In genomic region chr2:127508621-127509034, GRCh38 we compare ENCODE assay signal across 8 cellular contexts. TPM values are rescaled to one million over a fixed set of nuclear protein-coding genes. Genes with fewer than 3 reads are reported as not detected.
DNase-seq lines count a peak whose midpoint lies in the region; ATAC-seq, FAIRE-seq and TF ChIP-seq lines count a peak whose summit lies in the region.

No MANE protein-coding gene starts in this region.

- H3K9me3 Mint-ChIP-seq in stimulated activated memory B cell treated with anti-CD40 and anti-IgM and Interleukin-4, amounts not matched to agents 10 μg/mL and 1 μg/mL and 100 μg/mL, for 72 hours: no peaks in the 10 kb centered on the region

- no peak overlapping the region for H3K27ac ChIP-seq in GM12878 (ENCODE audit: control insufficient read depth, insufficient read depth)

- no peaks in the 10 kb centered on the region for H3K9me3 ChIP-seq in GM12878 (replicated peaks; ENCODE audit: control insufficient read depth, insufficient read depth, low read length)

- no peaks in the 10 kb centered on the region for H3K27me3 Mint-ChIP-seq in stimulated activated memory B cell treated with anti-CD40 and anti-IgM and Interleukin-4, amounts not matched to agents 10 μg/mL and 1 μg/mL and 100 μg/mL, for 72 hours

- FAIRE-seq in GM12878 (lab: Jason Lieb, UNC): no peak

- peaks cover 42% of the 10 kb centered on the region for H3K4me1 Mint-ChIP-seq in stimulated activated memory B cell treated with anti-CD40 and anti-IgM and Interleukin-4, amounts not matched to agents 10 μg/mL and 1 μg/mL and 100 μg/mL, for 72 hours

- 0 out of 2 replicates have a peak, but pooled peaks cover 2% of the 10 kb centered on the region for H4K20me1 ChIP-seq in GM12878 (ENCODE audit: control insufficient read depth, insufficient read depth)

- H3K9ac ChIP-seq in GM12878 (ENCODE audit: control insufficient read depth, insufficient read depth, low read length): no peak overlapping the region

- H3K4me3 ChIP-seq in AG04449 (ENCODE audit: low read depth, low read length) (no peak overlapping the region), GM12878 (no peak overlapping the region)

- H3K4me1 ChIP-seq in GM12878 (ENCODE audit: control insufficient read depth, insufficient read depth, low read length): no peaks in the 10 kb centered on the region

- 34% methylated on average over 3 of the region's 3 CpGs for WGBS in GM12878 (ENCODE audit: insufficient coverage, insufficient replicate concordance, low lambda C conversion rate, missing lambda C conversion rate)

- H3K79me2 ChIP-seq in GM12878 (ENCODE audit: control insufficient read depth, insufficient read depth, low read length): peaks cover 47% of the 10 kb centered on the region

- peaks cover 40% of the 10 kb centered on the region for H3K36me3 Mint-ChIP-seq in stimulated activated memory B cell treated with anti-CD40 and anti-IgM and Interleukin-4, amounts not matched to agents 10 μg/mL and 1 μg/mL and 100 μg/mL, for 72 hours

- RAD21 ChIA-PET in GM12878 (lab: Charles Lee; ENCODE audit: unreplicated experiment): interaction anchor here (1.4 to 1.5 kb wide), 3 partner anchors 28 to 67 kb away, joined by 3 to 4 read pairs (median 4); no protein-coding TSS in a partner anchor

- peaks cover 12% of the 10 kb centered on the region in 2 experiments for H3K36me3 ChIP-seq in GM12878 (ENCODE audit: control insufficient read depth in 2 of 2, insufficient read depth in 2 of 2, low read length in 1 of 2)

- no TSS peak for BruUV-seq in GM12878 (replicated peaks; lab: Mats Ljungman, UMichigan)

- SMC1A ChIA-PET in GM12878 (lab: Charles Lee; ENCODE audit: uncharacterized antibody, unreplicated experiment): interaction anchor here (0.9 to 2.3 kb wide), 6 partner anchors 10 to 118 kb away, joined by 3 to 9 read pairs (median 4); no protein-coding TSS in a partner anchor

- TF ChIP-seq CTCF in AG04449 (IDR thresholded peaks at IDR 0.05; ENCODE audit: insufficient read depth, low read length, missing control alignments): no peak
- TF ChIP-seq CTCF in GM12878 (IDR thresholded peaks at IDR 0.05 in 2 of 3, conservative IDR thresholded peaks at IDR 0.05 in 1 of 3; ENCODE audit: control insufficient read depth in 2 of 3, extremely low read depth in 1 of 3, insufficient read depth in 1 of 3, low read depth in 3 of 3, low read length in 3 of 3): no peak

- intact Hi-C loops in GM12878 (cut with micrococcal nuclease; ENCODE audit: unreplicated experiment): no loop called here

- in situ Hi-C loops in GM12878 (cut with MboI): no loop called here

- peak; percentile 98 for DNase-seq in AG04449 (ENCODE audit: low read depth, low spot score)
- DNase-seq in NCI-H226: peak; percentile 85
- DNase-seq in GM12878 (ENCODE audit: low read depth, low spot score): no peak
- peak; percentile 86 for DNase-seq in inferior parietal cortex (ENCODE audit: extremely low spot score)
- DNase-seq in stimulated activated CD4-positive, alpha-beta T cell treated with anti-CD3 and anti-CD28 coated beads, Interleukin-12 subunit alpha, Interleukin-12 subunit beta, amount 100 ng/mL, for 4 hours: no peak

- H3K4me2 ChIP-seq in GM12878 (ENCODE audit: control insufficient read depth, insufficient read depth): no peak overlapping the region

- no peak for TF ChIP-seq EP300 in GM12878 (IDR thresholded peaks at IDR 0.05; ENCODE audit: borderline replicate concordance in 1 of 2, control insufficient read depth in 1 of 2, low read depth in 2 of 2, low read length in 2 of 2)

- POLR2A ChIA-PET in AG04449 (lab: Yijun Ruan, JAX) (interaction anchor here (0.6 to 1.0 kb wide), 5 partner anchors 10 to 332 kb away, joined by 3 to 8 read pairs (median 3); partner anchors contain the start of gene IWS1), GM12878 (lab: Charles Lee) (interaction anchor here (0.5 to 1.2 kb wide), 3 partner anchors 9 to 271 kb away, joined by 3 to 5 read pairs (median 4); no protein-coding TSS in a partner anchor)

- CTCF ChIA-PET in AG04449 (lab: Yijun Ruan, JAX): interaction anchor here (0.8 to 3.0 kb wide), 3 partner anchors 30 to 187 kb away, joined by 3 to 14 read pairs (median 5); no protein-coding TSS in a partner anchor
- CTCF ChIA-PET in GM12878 (lab: Yijun Ruan, JAX): interaction anchor here (1.1 to 1.4 kb wide), 2 partner anchors 55 to 58 kb away, joined by 3 read pairs; no protein-coding TSS in a partner anchor

- no peak overlapping the region for H3K4me3 Mint-ChIP-seq in stimulated activated memory B cell treated with anti-CD40 and anti-IgM and Interleukin-4, amounts not matched to agents 10 μg/mL and 1 μg/mL and 100 μg/mL, for 72 hours

- ATAC-seq in GM18909 (IDR thresholded peaks at IDR 0.05; ENCODE audit: poor library complexity, unreplicated experiment) (peak; percentile 56), GM12878 (peak; percentile 83), GM18505 (IDR thresholded peaks at IDR 0.05; ENCODE audit: unreplicated experiment) (no peak)
- ATAC-seq in stimulated activated memory B cell treated with anti-CD40 and anti-IgM and Interleukin-4, amounts not matched to agents 10 μg/mL and 1 μg/mL and 100 μg/mL, for 72 hours: peak; percentile 56

- no peak for TF ChIP-seq RAD21 in GM12878 (IDR thresholded peaks at IDR 0.05; ENCODE audit: insufficient read depth, low read depth, low read length)

- H3K27ac Mint-ChIP-seq in stimulated activated memory B cell treated with anti-CD40 and anti-IgM and Interleukin-4, amounts not matched to agents 10 μg/mL and 1 μg/mL and 100 μg/mL, for 72 hours: no peak overlapping the region

- H3K27me3 ChIP-seq in GM12878 (replicated peaks in 1 of 2; ENCODE audit: control insufficient read depth in 2 of 2, insufficient read depth in 2 of 2, low read length in 1 of 2): no peaks in the 10 kb centered on the region

- no peak for TF ChIP-seq POLR2A in GM12878 (IDR thresholded peaks at IDR 0.05; ENCODE audit: low read depth, low read length)
- no peak for TF ChIP-seq POLR2A in GM18505 (IDR thresholded peaks at IDR 0.05; ENCODE audit: borderline replicate concordance, extremely low read depth, insufficient read depth, insufficient read length)

- H2AFZ ChIP-seq in GM12878 (ENCODE audit: control insufficient read depth, low read depth, low read length): no peak overlapping the region

TF ChIP-seq in GM12878, 131 proteins besides CTCF, POLR2A, EP300 and RAD21 (continues in another document):
- TF ChIP-seq PBX3 (IDR thresholded peaks at IDR 0.05; ENCODE audit: insufficient replicate concordance, low read depth, low read length) (no peak), TARDBP (IDR thresholded peaks at IDR 0.05; ENCODE audit: borderline replicate concordance) (no peak), BRCA1 (IDR thresholded peaks at IDR 0.05; ENCODE audit: low read depth, low read length) (no peak), POLR2AphosphoS2 (IDR thresholded peaks at IDR 0.05; ENCODE audit: low read depth, low read length) (no peak)

RNA-seq across cellular contexts. Expression of gene IWS1, which starts 17.7 kb away (rescaled TPM):
- total RNA-seq in GM12878 (2013; cell fraction: nucleolus; rRNA removed): 86.7 and 89.4 TPM in 2 replicates
- total RNA-seq in GM12878 (2014; rRNA removed) (41.0 and 47.9 TPM in 2 replicates), GM12878 (2014; rRNA removed; fragmentation: Illumina TruSeq; extraction: Trizol) (66.4 and 68.9 TPM in 2 replicates), GM12878 (2021) (43.8 and 45.9 TPM in 2 replicates)
- 20.0 TPM for polyA plus RNA-seq in GM12878 (2011; ENCODE audit: low read depth)
- polyA plus RNA-seq in GM12878 (2011; rRNA removed) (48.6 and 68.4 TPM in 2 replicates), GM12878 (2014; fragmentation: Illumina TruSeq; extraction: Trizol) (62.8 and 80.0 TPM in 2 replicates), GM12878 (2014; fragmentation: Nextera tagmentation; extraction: Ambion mirVana) (10 to 100 TPM; 21.9 to 34.2 TPM), GM12878 (2014; rRNA removed) (36.7 and 37.9 TPM in 2 replicates), GM12878 (2016; fragmentation: Nextera tagmentation; extraction: Ambion mirVana) (10 to 100 TPM; 45.6 to 53.7 TPM)
- polyA plus RNA-seq in GM12878 (2011; cell fraction: cytosol; rRNA removed): 20.2 and 21.2 TPM in 2 replicates
- 23.2 and 30.5 TPM in 2 replicates for polyA plus RNA-seq in GM12878 (2011; cell fraction: nucleus; rRNA removed)
- 33.5 and 36.2 TPM in 2 replicates for polyA plus RNA-seq in GM12878 (2012)
- 21.1 and 32.0 TPM in 2 replicates for polyA minus RNA-seq in GM12878 (2011; rRNA and poly(A)+ RNA removed)
- polyA minus RNA-seq in GM12878 (2011; cell fraction: cytosol; rRNA and poly(A)+ RNA removed): 12.8 and 14.9 TPM in 2 replicates
- 14.6 and 27.6 TPM in 2 replicates for polyA minus RNA-seq in GM12878 (2011; cell fraction: nucleus; rRNA and poly(A)+ RNA removed)

RNA-seq across cellular contexts. Expression of gene MYO7B, which starts 26.9 kb away (rescaled TPM):
- 7.6 and 14.2 TPM in 2 replicates for total RNA-seq in GM12878 (2013; cell fraction: nucleolus; rRNA removed)
- total RNA-seq in GM12878 (2014; rRNA removed) (1.6 and 2.9 TPM in 2 replicates), GM12878 (2014; rRNA removed; fragmentation: Illumina TruSeq; extraction: Trizol) (1.6 and 2.2 TPM in 2 replicates), GM12878 (2021) (2.2 and 4.8 TPM in 2 replicates)
- 0.83 TPM for polyA plus RNA-seq in GM12878 (2011; ENCODE audit: low read depth)
- polyA plus RNA-seq in GM12878 (2011; rRNA removed) (0.09 and 0.23 TPM in 2 replicates), GM12878 (2014; fragmentation: Illumina TruSeq; extraction: Trizol) (0.51 and 1.4 TPM in 2 replicates), GM12878 (2014; fragmentation: Nextera tagmentation; extraction: Ambion mirVana) (under 1 TPM; 0.08 to 0.18 TPM), GM12878 (2014; rRNA removed) (1.9 and 2.3 TPM in 2 replicates), GM12878 (2016; fragmentation: Nextera tagmentation; extraction: Ambion mirVana) (under 1 TPM; 0.67 to 0.92 TPM)
- 0.18 and 0.30 TPM in 2 replicates for polyA plus RNA-seq in GM12878 (2011; cell fraction: cytosol; rRNA removed)
- polyA plus RNA-seq in GM12878 (2011; cell fraction: nucleus; rRNA removed): 0.85 and 1.2 TPM in 2 replicates
- 1.2 and 2.3 TPM in 2 replicates for polyA plus RNA-seq in GM12878 (2012)
- polyA minus RNA-seq in GM12878 (2011; rRNA and poly(A)+ RNA removed): 0.07 and 0.46 TPM in 2 replicates
- polyA minus RNA-seq in GM12878 (2011; cell fraction: cytosol; rRNA and poly(A)+ RNA removed): 0.13 TPM in 1 of 2 replicates, not detected in the other
- polyA minus RNA-seq in GM12878 (2011; cell fraction: nucleus; rRNA and poly(A)+ RNA removed): 0.48 TPM in 2 replicates

Comparison
In these comparisons a context has a peak if more than half of its experiments do, and no peak if none do; other contexts are left out.
1. DNase-seq: peak in AG04449 (single experiment), NCI-H226 (single experiment) and inferior parietal cortex (single experiment); none in GM12878 (single experiment) and stimulated activated CD4-positive, alpha-beta T cell treated with anti-CD3 and anti-CD28 coated beads, Interleukin-12 subunit alpha, Interleukin-12 subunit beta, amount 100 ng/mL, for 4 hours (single experiment).